ENCODE assay signal across 10 cellular contexts in the genomic region with DNA sequence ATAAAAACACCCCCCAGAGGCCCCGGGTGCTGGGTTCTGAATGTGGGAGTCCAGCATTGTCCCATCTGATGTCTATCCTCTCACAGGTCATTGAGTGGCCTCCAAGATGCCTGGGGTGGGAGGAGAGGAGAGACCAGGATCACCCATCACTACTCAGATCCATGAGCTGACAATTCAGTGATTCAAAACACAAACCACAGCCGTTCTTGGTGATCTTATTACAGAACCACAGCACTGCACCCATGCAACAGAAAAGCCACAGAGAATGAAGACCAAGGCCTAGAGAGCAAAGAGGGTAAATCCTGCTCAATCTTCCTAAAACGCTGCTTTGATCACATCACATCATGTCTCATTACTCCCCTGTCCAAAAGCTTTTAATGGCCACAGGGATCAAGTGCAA. TPM values are rescaled to one million over a fixed set of nuclear protein-coding genes. Genes with fewer than 3 reads are reported as not detected.
DNase-seq lines count a peak whose midpoint lies in the region; TF ChIP-seq lines count a peak whose summit lies in the region.
"Had no signal": no experiment of that assay in that cellular context is flagged by ENCODE, and none has a peak within 500 bp of the region (broad histone marks: within the 10 kb centered on the region; RNA-seq: fewer than 3 reads in every experiment).

No MANE protein-coding gene starts in this region.

- H3K36me3 Mint-ChIP-seq in MCF 10A (ENCODE audit: insufficient read depth, unreplicated experiment) (peaks cover 23% of the 10 kb centered on the region), endothelial cell (ENCODE audit: low read depth, unreplicated experiment) (peaks cover 15% of the 10 kb centered on the region)

- H3K9me2 ChIP-seq in OCI-LY7 (ENCODE audit: insufficient read depth, low read length): no peaks in the 10 kb centered on the region
- H3K9me2 ChIP-seq: SK-N-SH had no signal

- H3K27ac ChIP-seq in mammary epithelial cell (ENCODE audit: insufficient read depth, low read depth, low read length) (no peak overlapping the region), OCI-LY7 (ENCODE audit: low read depth, low read length, poor library complexity, severe bottlenecking) (no peak overlapping the region), subcutaneous abdominal adipose tissue (ENCODE audit: low read depth, low read length) (peak overlapping the region; percentile 22)

- dilution Hi-C loops in mammary epithelial cell (cut with HindIII; ENCODE audit: low sequenced_read_pairs): no loop called here

- H2AFZ ChIP-seq in mammary epithelial cell (ENCODE audit: low read depth, low read length) (no peak overlapping the region), OCI-LY7 (ENCODE audit: low read length) (no peak overlapping the region)

- DNase-seq in MCF 10A (ENCODE audit: unreplicated experiment): no peak
- no peak for DNase-seq in mammary epithelial cell
- no peak for DNase-seq in OCI-LY7 (ENCODE audit: low spot score)
- DNase-seq in endothelial cell (ENCODE audit: low spot score): no peak
- DNase-seq in activated effector memory CD4-positive, alpha-beta T cell treated with Interleukin-2 at 50 U/mL for 16 hours: no peak
- no peak for DNase-seq in SKM-1 (lab: John Stamatoyannopoulos, UW; ENCODE audit: unreplicated experiment)
- DNase-seq in OCI-M2 (lab: John Stamatoyannopoulos, UW; ENCODE audit: unreplicated experiment): no peak
- DNase-seq: AML-193 had no signal

- H3K36me3 ChIP-seq in mammary epithelial cell (ENCODE audit: insufficient read depth, low read length) (peaks cover 3% of the 10 kb centered on the region), OCI-LY7 (ENCODE audit: insufficient read depth, low read length) (peaks cover 98% of the 10 kb centered on the region), subcutaneous abdominal adipose tissue (ENCODE audit: control insufficient read depth in 5 of 5, insufficient read depth in 5 of 5, low read length in 5 of 5) (peaks cover 0 to 3% (median 0%) of the 10 kb centered on the region in 5 donors)

- H3K27me3 Mint-ChIP-seq in MCF 10A (ENCODE audit: insufficient read depth, unreplicated experiment) (no peaks in the 10 kb centered on the region), endothelial cell (ENCODE audit: unreplicated experiment) (peaks cover 10% of the 10 kb centered on the region)

- H3K9ac ChIP-seq in mammary epithelial cell (ENCODE audit: insufficient read depth, low read length) (no peak overlapping the region), subcutaneous abdominal adipose tissue (ENCODE audit: low read length in 5 of 5) (peak overlapping the region in 1 of 5 donors; percentile 2)
- H3K9ac ChIP-seq: SK-N-SH had no signal

- H3K4me1 Mint-ChIP-seq in MCF 10A (ENCODE audit: insufficient read depth, unreplicated experiment) (peaks cover 47% of the 10 kb centered on the region), endothelial cell (ENCODE audit: unreplicated experiment) (peaks cover 93% of the 10 kb centered on the region)

- peaks cover 95% of the 10 kb centered on the region for H3K79me2 ChIP-seq in mammary epithelial cell (ENCODE audit: insufficient read depth, low read length)
- H3K79me2 ChIP-seq in OCI-LY7 (ENCODE audit: insufficient read depth, low read depth, low read length): peaks cover 100% of the 10 kb centered on the region

- peaks cover 31% of the 10 kb centered on the region for H3K4me1 ChIP-seq in mammary epithelial cell (ENCODE audit: insufficient read depth, low read length)
- H3K4me1 ChIP-seq in OCI-LY7 (ENCODE audit: insufficient read depth, low read length, poor library complexity, severe bottlenecking): peaks cover 87% of the 10 kb centered on the region
- H3K4me1 ChIP-seq in subcutaneous abdominal adipose tissue (ENCODE audit: control insufficient read depth in 5 of 5, insufficient read depth in 5 of 5, low read length in 5 of 5): peaks cover 12 to 81% (median 76%) of the 10 kb centered on the region in 5 donors

- H3K27me3 ChIP-seq in mammary epithelial cell (ENCODE audit: insufficient read depth, low read length) (no peaks in the 10 kb centered on the region), subcutaneous abdominal adipose tissue (ENCODE audit: control insufficient read depth in 5 of 5, insufficient read depth in 4 of 5, low read length in 5 of 5) (no peaks in the 10 kb centered on the region)

- intact Hi-C loops in MCF 10A (cut with micrococcal nuclease) (no loop called here), mammary epithelial cell (cut with micrococcal nuclease) (no loop called here), OCI-LY7 (cut with micrococcal nuclease; ENCODE audit: unreplicated experiment) (no loop called here)

- 70% methylated on average over 3 of the region's 3 CpGs for WGBS in mammary epithelial cell (ENCODE audit: low coverage, missing lambda C conversion rate)

- BruUV-seq in MCF 10A (replicated peaks; lab: Mats Ljungman, UMichigan) (no TSS peak), mammary epithelial cell (replicated peaks; lab: Mats Ljungman, UMichigan) (no TSS peak), OCI-LY7 (replicated peaks; lab: Mats Ljungman, UMichigan) (no TSS peak)

- H3K4me3 Mint-ChIP-seq in MCF 10A (ENCODE audit: unreplicated experiment): no peak overlapping the region
- peak overlapping the region; percentile 62 for H3K4me3 Mint-ChIP-seq in endothelial cell (ENCODE audit: unreplicated experiment)

- H4K20me1 ChIP-seq in mammary epithelial cell (ENCODE audit: insufficient read depth, low read length) (no peaks in the 10 kb centered on the region), OCI-LY7 (ENCODE audit: insufficient read depth, low read length) (peaks cover 88% of the 10 kb centered on the region)

- POLR2A ChIA-PET in MCF 10A (lab: Yijun Ruan, JAX): interaction anchor here (1.7 kb wide), 1 partner anchor 14 kb away, joined by 4 read pairs; no protein-coding TSS in a partner anchor
- POLR2A ChIA-PET in OCI-LY7 (lab: Charles Lee): no interaction called here

- H3K4me3 ChIP-seq in mammary epithelial cell (replicated peaks in 1 of 3; ENCODE audit: insufficient read depth in 1 of 3, low read depth in 2 of 3, low read length in 3 of 3) (no peak overlapping the region), OCI-LY7 (ENCODE audit: low read depth, low read length, poor library complexity, severe bottlenecking) (no peak overlapping the region), subcutaneous abdominal adipose tissue (ENCODE audit: low read depth in 1 of 5, low read length in 5 of 5) (no peak overlapping the region)

- TF ChIP-seq CTCF in MCF 10A (IDR thresholded peaks at IDR 0.05; ENCODE audit: unreplicated experiment) (no peak), mammary epithelial cell (conservative IDR thresholded peaks at IDR 0.05 in 1 of 2, IDR thresholded peaks at IDR 0.05 in 1 of 2; ENCODE audit: extremely low read depth in 1 of 2, insufficient read depth in 1 of 2, low read depth in 1 of 2, low read length in 2 of 2) (no peak), OCI-LY7 (conservative IDR thresholded peaks at IDR 0.05; ENCODE audit: low read length) (no peak), endothelial cell (IDR thresholded peaks at IDR 0.05; ENCODE audit: unreplicated experiment) (no peak)

- H3K9me3 ChIP-seq in mammary epithelial cell (replicated peaks; ENCODE audit: insufficient read depth, low read length): no peaks in the 10 kb centered on the region
- H3K9me3 ChIP-seq in OCI-LY7 (ENCODE audit: low read length): no peaks in the 10 kb centered on the region
- no peaks in the 10 kb centered on the region for H3K9me3 ChIP-seq in subcutaneous abdominal adipose tissue (ENCODE audit: control insufficient read depth in 5 of 5, low read length in 5 of 5)
- H3K9me3 ChIP-seq: SK-N-SH had no signal

- in situ Hi-C loops in mammary epithelial cell (cut with MboI; ENCODE audit: low sequenced_read_pairs in 2 of 2): no loop called here

- CTCF ChIA-PET in MCF 10A (lab: Yijun Ruan, JAX): interaction anchor here (1.3 kb wide), 1 partner anchor 10 kb away, joined by 3 read pairs; no protein-coding TSS in a partner anchor
- CTCF ChIA-PET in mammary epithelial cell (lab: Charles Lee; ENCODE audit: low non-redundant PET): no interaction called here
- CTCF ChIA-PET in OCI-LY7 (lab: Charles Lee; ENCODE audit: unreplicated experiment): no interaction called here

- H3K27ac Mint-ChIP-seq in MCF 10A (ENCODE audit: low read depth, unreplicated experiment) (peak overlapping the region; percentile 57), endothelial cell (ENCODE audit: unreplicated experiment) (peak overlapping the region; percentile 36)

- H3K4me2 ChIP-seq in mammary epithelial cell (ENCODE audit: insufficient read depth, low read depth, low read length): no peak overlapping the region
- H3K4me2 ChIP-seq in OCI-LY7 (ENCODE audit: low read length): peak overlapping the region; percentile 46; the same call in 1 of the 2 replicates
- H3K4me2 ChIP-seq: SK-N-SH had no signal

- H3K9me3 Mint-ChIP-seq in MCF 10A (ENCODE audit: unreplicated experiment) (no peaks in the 10 kb centered on the region), endothelial cell (ENCODE audit: unreplicated experiment) (no peaks in the 10 kb centered on the region)

RNA-seq across cellular contexts. Expression of a gene that starts 23.5 kb away (rescaled TPM):
- total RNA-seq in MCF 10A (2022): 150 and 159 TPM in 2 replicates
- total RNA-seq in mammary epithelial cell: 100 to 1,000 TPM in 1 of 2 donors, 10 to 100 TPM in 1; 42.5 to 109 TPM
- 52.0 TPM for polyA plus RNA-seq in mammary epithelial cell
- 37.7 TPM for polyA minus RNA-seq in mammary epithelial cell
- total RNA-seq in OCI-LY7 (2014; rRNA removed; shearing (Covaris generic)): 232 and 282 TPM in 2 replicates
- total RNA-seq in OCI-LY7 (2022): 563 and 580 TPM in 2 replicates
- total RNA-seq in endothelial cell (ENCODE audit: unreplicated experiment): 248 TPM
